In genomic region chr1:175783126-175783722, GRCh38 we compare ENCODE assay signal across 31 cellular contexts. TPM values are rescaled to one million over a fixed set of nuclear protein-coding genes. Genes with fewer than 3 reads are reported as not detected.
DNase-seq lines count a peak whose midpoint lies in the region; ATAC-seq and TF ChIP-seq lines count a peak whose summit lies in the region.
"Had no signal": no experiment of that assay in that cellular context is flagged by ENCODE, and none has a peak within 500 bp of the region (broad histone marks: within the 10 kb centered on the region; RNA-seq: fewer than 3 reads in every experiment).

No MANE protein-coding gene starts in this region.

- peaks cover 0 to 12% of the 10 kb centered on the region in 2 donors for H3K9me3 ChIP-seq in breast epithelium
- H3K9me3 ChIP-seq: left lung, prostate gland had no signal

- H3K27ac ChIP-seq in breast epithelium = no peak overlapping the region
- H3K27ac ChIP-seq in dorsolateral prefrontal cortex = no peak overlapping the region
- H3K27ac ChIP-seq: left lung, prostate gland, SK-N-MC had no signal

- no peak overlapping the region for H3K4me3 ChIP-seq in breast epithelium
- no peak overlapping the region for H3K4me3 ChIP-seq in cardiac fibroblast (replicated peaks in 1 of 2; ENCODE audit: low read depth in 2 of 2, low read length in 2 of 2)
- no peak overlapping the region for H3K4me3 ChIP-seq in dorsolateral prefrontal cortex
- H3K4me3 ChIP-seq: K562, left lung, prostate gland, SK-N-MC had no signal

- H3K4me1 ChIP-seq in breast epithelium = no peaks in the 10 kb centered on the region
- H3K4me1 ChIP-seq: left lung, prostate gland had no signal

- intact Hi-C loops in MCF 10A (cut with micrococcal nuclease) = no loop called here
- intact Hi-C loops in breast epithelium (cut with DNase I; ENCODE audit: low total_unique reads) = no loop called here
- intact Hi-C loops in dorsolateral prefrontal cortex (cut with DNase I) = no loop called here

- ATAC-seq in GM18498 (IDR thresholded peaks at IDR 0.05; ENCODE audit: unreplicated experiment) (no peak), GM19324 (IDR thresholded peaks at IDR 0.05; ENCODE audit: low FRiP score, unreplicated experiment) (no peak)
- ATAC-seq: activated CD8-positive, alpha-beta T cell treated with anti-CD3 and anti-CD28 coated beads for 36 hours; activated naive CD4-positive, alpha-beta T cell treated with anti-CD3 and anti-CD28 coated beads, Interleukin-2, amount 50 U/mL, for 72 hours; K562; left lung; naive thymus-derived CD8-positive, alpha-beta T cell had no signal

- POLR2A ChIA-PET in MCF 10A (lab: Yijun Ruan, JAX) = no interaction called here

- no TSS peak for BruUV-seq in MCF 10A (replicated peaks; lab: Mats Ljungman, UMichigan)

- no peaks in the 10 kb centered on the region for H3K4me1 Mint-ChIP-seq in MCF 10A (ENCODE audit: insufficient read depth, unreplicated experiment)
- H3K4me1 Mint-ChIP-seq: CD4-positive, alpha-beta memory T cell; immature natural killer cell; naive thymus-derived CD8-positive, alpha-beta T cell had no signal

- no peaks in the 10 kb centered on the region for H3K36me3 Mint-ChIP-seq in MCF 10A (ENCODE audit: insufficient read depth, unreplicated experiment)
- H3K36me3 Mint-ChIP-seq: activated naive CD4-positive, alpha-beta T cell treated with anti-CD3 and anti-CD28 coated beads, Interleukin-2, amount 50 U/mL, for 72 hours; CD4-positive, alpha-beta memory T cell; immature natural killer cell; naive thymus-derived CD8-positive, alpha-beta T cell had no signal

- CTCF ChIA-PET in MCF 10A (lab: Yijun Ruan, JAX) = interaction anchor here (1.0 kb wide), 1 partner anchor 39 kb away, joined by 3 read pairs; no protein-coding TSS in a partner anchor

- H3K27me3 ChIP-seq in breast epithelium (peaks cover 0 to 10% of the 10 kb centered on the region in 2 donors), dorsolateral prefrontal cortex (peaks cover 0 to 4% (median 0%) of the 10 kb centered on the region in 45 donors)
- H3K27me3 ChIP-seq: left lung had no signal

- H3K27ac Mint-ChIP-seq in MCF 10A (ENCODE audit: low read depth, unreplicated experiment) = no peak overlapping the region
- H3K27ac Mint-ChIP-seq: activated CD8-positive, alpha-beta T cell treated with anti-CD3 and anti-CD28 coated beads for 36 hours; activated naive CD4-positive, alpha-beta T cell treated with anti-CD3 and anti-CD28 coated beads, Interleukin-2, amount 50 U/mL, for 72 hours; activated T-helper 2 cell treated with anti-CD3 and anti-CD28 coated beads, Interferon-gamma antibody, Interleukin-2, Interleukin-4, amounts not matched to agents 10 μg/mL and 5 μg/mL and 100 μg/mL, durations not matched to agents 14 hours and 24 hours and 36 hours; CD4-positive, alpha-beta memory T cell; immature natural killer cell; naive thymus-derived CD8-positive, alpha-beta T cell; T-helper 1 cell treated with Interleukin-12 subunit alpha and Interleukin-12 subunit beta and Interleukin-4 antibody, amounts not matched to agents 30 μg/mL and 1 μg/mL, for 36 hours had no signal

- H3K9me3 Mint-ChIP-seq in MCF 10A (ENCODE audit: unreplicated experiment) = no peaks in the 10 kb centered on the region
- H3K9me3 Mint-ChIP-seq: activated CD8-positive, alpha-beta T cell treated with anti-CD3 and anti-CD28 coated beads for 36 hours; activated naive CD4-positive, alpha-beta T cell treated with anti-CD3 and anti-CD28 coated beads, Interleukin-2, amount 50 U/mL, for 72 hours; activated T-helper 2 cell treated with anti-CD3 and anti-CD28 coated beads, Interferon-gamma antibody, Interleukin-2, Interleukin-4, amounts not matched to agents 10 μg/mL and 5 μg/mL and 100 μg/mL, durations not matched to agents 14 hours and 24 hours and 36 hours; CD4-positive, alpha-beta memory T cell; naive thymus-derived CD8-positive, alpha-beta T cell; T-helper 1 cell treated with Interleukin-12 subunit alpha and Interleukin-12 subunit beta and Interleukin-4 antibody, amounts not matched to agents 30 μg/mL and 1 μg/mL, for 36 hours had no signal

- no peak overlapping the region for H3K4me3 Mint-ChIP-seq in MCF 10A (ENCODE audit: unreplicated experiment)
- H3K4me3 Mint-ChIP-seq: activated CD8-positive, alpha-beta T cell treated with anti-CD3 and anti-CD28 coated beads for 36 hours; CD4-positive, alpha-beta memory T cell; immature natural killer cell; naive thymus-derived CD8-positive, alpha-beta T cell; T-helper 1 cell treated with Interleukin-12 subunit alpha and Interleukin-12 subunit beta and Interleukin-4 antibody, amounts not matched to agents 30 μg/mL and 1 μg/mL, for 36 hours had no signal

- DNase-seq in MCF 10A (ENCODE audit: unreplicated experiment) (peak; percentile 42), breast epithelium (ENCODE audit: low spot score in 2 of 2) (no peak), cardiac fibroblast (ENCODE audit: low read depth in 2 of 2) (peak; percentile 4 to 24), glomerular endothelial cell (ENCODE audit: extremely low read depth, low read depth, low spot score) (peak; percentile 9), NCI-H226 (no peak), dorsolateral prefrontal cortex (no peak)
- DNase-seq: activated CD4-positive, alpha-beta T cell treated with anti-CD3 and anti-CD28 coated beads for 1 hour; activated CD8-positive, alpha-beta T cell treated with anti-CD3 and anti-CD28 coated beads for 36 hours; anterior cingulate cortex; CD4-positive, alpha-beta memory T cell; central memory CD4-positive, alpha-beta T cell; H7; hypothalamus; immature natural killer cell; left lung; MM.1S; naive thymus-derived CD8-positive, alpha-beta T cell; NCI-H1436 treated with DMSO at 0.1 percent for 48 hours; nucleus accumbens; stimulated activated naive CD4-positive, alpha-beta T cell treated with Interleukin-2 at 50 U/mL for 16 hours had no signal

- peaks cover 31% of the 10 kb centered on the region for H3K27me3 Mint-ChIP-seq in MCF 10A (ENCODE audit: insufficient read depth, unreplicated experiment)

- no peak for TF ChIP-seq POLR2A in breast epithelium (IDR thresholded peaks at IDR 0.05)

- TF ChIP-seq CTCF in MCF 10A (IDR thresholded peaks at IDR 0.05; ENCODE audit: unreplicated experiment) = no peak
- no peak for TF ChIP-seq CTCF in breast epithelium (IDR thresholded peaks at IDR 0.05)
- TF ChIP-seq CTCF in cardiac fibroblast (IDR thresholded peaks at IDR 0.05; ENCODE audit: low read depth, low read length) = no peak
- no peak for TF ChIP-seq CTCF in dorsolateral prefrontal cortex (IDR thresholded peaks at IDR 0.05 in 54 of 56, conservative IDR thresholded peaks at IDR 0.05 in 2 of 56; ENCODE audit: low read depth in 1 of 56, partially characterized antibody in 56 of 56)

- H3K36me3 ChIP-seq in breast epithelium = no peaks in the 10 kb centered on the region
- H3K36me3 ChIP-seq: left lung, prostate gland had no signal

RNA-seq across cellular contexts. Expression of gene TNR, which starts 39.8 kb away (rescaled TPM):
- total RNA-seq in MCF 10A (2022) = not detected in 2 replicates
- total RNA-seq in breast epithelium = under 1 TPM in 2 of 3 donors, not detected in 1; under 0.01 TPM
- 0.15 and 0.58 TPM in 2 replicates for total RNA-seq in glomerular endothelial cell
- total RNA-seq in dorsolateral prefrontal cortex = 100 to 1,000 TPM in 9 of 120 experiments, 10 to 100 TPM in 111; 46.4 to 124 (median 81.5) TPM
- total RNA-seq: A172; activated CD8-positive, alpha-beta T cell treated with anti-CD3 and anti-CD28 coated beads for 36 hours; activated naive CD4-positive, alpha-beta T cell treated with anti-CD3 and anti-CD28 coated beads, Interleukin-2, amount 50 U/mL, for 72 hours; CD4-positive, alpha-beta memory T cell; H7; K562; naive thymus-derived CD8-positive, alpha-beta T cell; NCI-H460; OCI-LY7; prostate gland had no signal

Comparison
In these comparisons a context has a peak if more than half of its experiments do, and no peak if none do; other contexts are left out.
1. DNase-seq: peak in MCF 10A (single experiment), cardiac fibroblast (2 of 2) and glomerular endothelial cell (single experiment); none in breast epithelium (0 of 2), NCI-H226 (single experiment) and dorsolateral prefrontal cortex (0 of 10).
2. RNA of gene TNR, which starts 39.8 kb away (total RNA-seq): 46.4 to 124 TPM in dorsolateral prefrontal cortex; 0.15 to 0.58 TPM in glomerular endothelial cell, not detected in MCF 10A and under 0.01 TPM in breast epithelium; every median in the first group is over 10 times any median in the second.